In genomic region chr17:794876-795275, GRCh38 we compare ENCODE assay signal across 8 cellular contexts. TPM values are rescaled to one million over a fixed set of nuclear protein-coding genes. Genes with fewer than 3 reads are reported as not detected.
A peak's percentile ranks its signal among the peaks of the same experiment; 100 is the strongest.
DNase-seq lines count a peak whose midpoint lies in the region; ATAC-seq and TF ChIP-seq lines count a peak whose summit lies in the region.

No MANE protein-coding gene starts in this region.

- H3K36me3 Mint-ChIP-seq in MCF 10A (ENCODE audit: insufficient read depth, unreplicated experiment), result peaks cover 28% of the 10 kb centered on the region

- H3K27ac Mint-ChIP-seq in MCF 10A (ENCODE audit: low read depth, unreplicated experiment), result no peak overlapping the region

- no TSS peak for BruUV-seq in MCF 10A (replicated peaks; lab: Mats Ljungman, UMichigan)

- ATAC-seq in GM18858 (IDR thresholded peaks at IDR 0.05; ENCODE audit: unreplicated experiment), result no peak
- no peak for ATAC-seq in HG03354 (IDR thresholded peaks at IDR 0.05; ENCODE audit: poor library complexity, severe bottlenecking, unreplicated experiment)

- CTCF ChIA-PET in MCF 10A (lab: Yijun Ruan, JAX), result interaction anchor here (1.0 to 5.3 kb wide), 5 partner anchors 8 to 205 kb away, joined by 4 to 53 read pairs (median 4); partner anchors contain the start of genes NXN and TIMM22

- POLR2A ChIA-PET in MCF 10A (lab: Yijun Ruan, JAX), result interaction anchor here (1.1 to 4.4 kb wide), 4 partner anchors 13 to 202 kb away, joined by 3 to 17 read pairs (median 8); partner anchors contain the start of genes GLOD4, MRM3, NXN and TIMM22

- no peaks in the 10 kb centered on the region for H3K9me3 Mint-ChIP-seq in MCF 10A (ENCODE audit: unreplicated experiment)

- TF ChIP-seq EP300 in Ishikawa (IDR thresholded peaks at IDR 0.05; ENCODE audit: borderline replicate concordance), result no peak

- DNase-seq in Caki2 (ENCODE audit: low read depth), result peak; percentile 64
- peak; percentile 48 to 65 for DNase-seq in SW 1271 (lab: John Stamatoyannopoulos, UW)
- peak; percentile 58 for DNase-seq in MCF 10A (ENCODE audit: unreplicated experiment)
- peak; percentile 78 to 90 for DNase-seq in hippocampal formation (lab: John Stamatoyannopoulos, UW)
- DNase-seq in renal cortical epithelial cell (ENCODE audit: low read depth), result peak; percentile 53

- H3K4me3 Mint-ChIP-seq in MCF 10A (ENCODE audit: unreplicated experiment), result no peak overlapping the region

- TF ChIP-seq RAD21 in Ishikawa (IDR thresholded peaks at IDR 0.05; ENCODE audit: low read depth), result peak; percentile 35; the same call in 1 of the 2 replicates

- peaks cover 6% of the 10 kb centered on the region for H3K4me1 Mint-ChIP-seq in MCF 10A (ENCODE audit: insufficient read depth, unreplicated experiment)

- intact Hi-C loops in MCF 10A (cut with micrococcal nuclease), result loop anchor here (1.0 kb wide), 2 partner anchors 84 to 186 kb away; no protein-coding TSS in a partner anchor

- no peaks in the 10 kb centered on the region for H3K27me3 Mint-ChIP-seq in MCF 10A (ENCODE audit: insufficient read depth, unreplicated experiment)

- in situ Hi-C loops in Caki2 (cut with HindIII; ENCODE audit: low pct_unique_long_range_greater_than_20kb, low sequenced_read_pairs), result no loop called here

- peak; percentile 70 for TF ChIP-seq CTCF in MCF 10A (IDR thresholded peaks at IDR 0.05; ENCODE audit: unreplicated experiment)

TF ChIP-seq in Ishikawa, 13 proteins besides CTCF, POLR2A, EP300 and RAD21:
- TF ChIP-seq YY1 (IDR thresholded peaks at IDR 0.05; ENCODE audit: low read depth) (no peak), CEBPB (IDR thresholded peaks at IDR 0.05) (no peak), EGR1 (IDR thresholded peaks at IDR 0.05) (no peak), FOXM1 (IDR thresholded peaks at IDR 0.05; ENCODE audit: borderline replicate concordance, low read depth) (no peak), CREB1 (IDR thresholded peaks at IDR 0.05; ENCODE audit: low read depth) (no peak), TCF12 (IDR thresholded peaks at IDR 0.05; ENCODE audit: low read depth) (no peak), ZBTB7A (IDR thresholded peaks at IDR 0.05; ENCODE audit: low read depth) (no peak), TAF1 (IDR thresholded peaks at IDR 0.05; ENCODE audit: low read depth) (no peak), NFIC (IDR thresholded peaks at IDR 0.05) (no peak), MAX (IDR thresholded peaks at IDR 0.05) (no peak)
- TF ChIP-seq, protein P1, sequence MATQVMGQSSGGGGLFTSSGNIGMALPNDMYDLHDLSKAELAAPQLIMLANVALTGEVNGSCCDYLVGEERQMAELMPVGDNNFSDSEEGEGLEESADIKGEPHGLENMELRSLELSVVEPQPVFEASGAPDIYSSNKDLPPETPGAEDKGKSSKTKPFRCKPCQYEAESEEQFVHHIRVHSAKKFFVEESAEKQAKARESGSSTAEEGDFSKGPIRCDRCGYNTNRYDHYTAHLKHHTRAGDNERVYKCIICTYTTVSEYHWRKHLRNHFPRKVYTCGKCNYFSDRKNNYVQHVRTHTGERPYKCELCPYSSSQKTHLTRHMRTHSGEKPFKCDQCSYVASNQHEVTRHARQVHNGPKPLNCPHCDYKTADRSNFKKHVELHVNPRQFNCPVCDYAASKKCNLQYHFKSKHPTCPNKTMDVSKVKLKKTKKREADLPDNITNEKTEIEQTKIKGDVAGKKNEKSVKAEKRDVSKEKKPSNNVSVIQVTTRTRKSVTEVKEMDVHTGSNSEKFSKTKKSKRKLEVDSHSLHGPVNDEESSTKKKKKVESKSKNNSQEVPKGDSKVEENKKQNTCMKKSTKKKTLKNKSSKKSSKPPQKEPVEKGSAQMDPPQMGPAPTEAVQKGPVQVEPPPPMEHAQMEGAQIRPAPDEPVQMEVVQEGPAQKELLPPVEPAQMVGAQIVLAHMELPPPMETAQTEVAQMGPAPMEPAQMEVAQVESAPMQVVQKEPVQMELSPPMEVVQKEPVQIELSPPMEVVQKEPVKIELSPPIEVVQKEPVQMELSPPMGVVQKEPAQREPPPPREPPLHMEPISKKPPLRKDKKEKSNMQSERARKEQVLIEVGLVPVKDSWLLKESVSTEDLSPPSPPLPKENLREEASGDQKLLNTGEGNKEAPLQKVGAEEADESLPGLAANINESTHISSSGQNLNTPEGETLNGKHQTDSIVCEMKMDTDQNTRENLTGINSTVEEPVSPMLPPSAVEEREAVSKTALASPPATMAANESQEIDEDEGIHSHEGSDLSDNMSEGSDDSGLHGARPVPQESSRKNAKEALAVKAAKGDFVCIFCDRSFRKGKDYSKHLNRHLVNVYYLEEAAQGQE (IDR thresholded peaks at IDR 0.05; ENCODE audit: low read depth), result no peak

RNA-seq across cellular contexts. Expression of gene MRM3, which starts 12.7 kb away (rescaled TPM):
- 36.2 and 40.6 TPM in 2 replicates for total RNA-seq in Caki2 (2014; rRNA removed; shearing (Covaris generic); ENCODE audit: low replicate concordance)
- total RNA-seq in MCF 10A (2022) (19.4 and 25.1 TPM in 2 replicates), renal cortical epithelial cell (17.2 and 18.8 TPM in 2 replicates)

RNA-seq across cellular contexts. Expression of gene GLOD4, which starts 12.8 kb away (rescaled TPM):
- 36.8 and 65.9 TPM in 2 replicates for total RNA-seq in Caki2 (2014; rRNA removed; shearing (Covaris generic); ENCODE audit: low replicate concordance)
- total RNA-seq in MCF 10A (2022), result 59.0 and 62.6 TPM in 2 replicates
- total RNA-seq in renal cortical epithelial cell, result 107 and 133 TPM in 2 replicates

RNA-seq across cellular contexts. Expression of gene GEMIN4, which starts 42.8 kb away (rescaled TPM):
- total RNA-seq in Caki2 (2014; rRNA removed; shearing (Covaris generic); ENCODE audit: low replicate concordance), result 16.2 and 25.6 TPM in 2 replicates
- total RNA-seq in MCF 10A (2022), result 19.5 and 24.1 TPM in 2 replicates
- 8.7 and 15.2 TPM in 2 replicates for total RNA-seq in renal cortical epithelial cell
